In the genomic region with DNA sequence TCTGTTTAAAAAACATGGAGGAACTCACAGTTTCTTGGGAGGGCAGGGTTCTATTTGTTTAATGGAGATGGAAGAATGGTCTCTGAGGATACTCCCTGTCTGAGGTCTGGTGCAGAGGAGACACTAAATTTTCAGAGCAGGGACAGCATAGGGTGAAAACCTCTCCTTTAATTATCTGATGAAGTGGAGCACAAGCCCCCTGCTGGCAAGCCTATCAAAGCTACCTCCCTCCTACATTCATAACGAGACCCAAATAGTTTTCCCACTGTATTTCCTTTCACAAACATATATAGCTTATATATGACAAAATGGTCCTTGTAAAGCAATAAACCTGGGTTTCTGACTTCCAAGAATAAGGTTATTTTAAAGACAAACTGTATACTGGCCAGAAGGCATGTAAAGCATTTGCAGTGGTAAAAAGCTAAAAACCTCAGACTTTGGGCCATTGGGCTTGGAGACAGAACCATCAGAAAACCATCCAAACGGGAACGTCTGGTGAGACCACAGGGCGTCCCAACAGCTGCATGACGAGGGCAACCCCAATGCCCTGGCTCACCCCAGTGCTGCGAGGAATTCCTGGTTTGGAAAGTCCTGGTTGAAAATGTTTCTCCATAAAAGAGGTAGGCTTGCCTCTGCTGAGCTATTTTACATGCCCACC, we compare ENCODE assay signal across 1 cellular context.
TF ChIP-seq lines count a peak whose summit lies in the region.

No MANE protein-coding gene starts in this region.

TF ChIP-seq in GM12878, 131 proteins besides CTCF, POLR2A, EP300 and RAD21 (continued from another document):
- TF ChIP-seq, protein P1, sequence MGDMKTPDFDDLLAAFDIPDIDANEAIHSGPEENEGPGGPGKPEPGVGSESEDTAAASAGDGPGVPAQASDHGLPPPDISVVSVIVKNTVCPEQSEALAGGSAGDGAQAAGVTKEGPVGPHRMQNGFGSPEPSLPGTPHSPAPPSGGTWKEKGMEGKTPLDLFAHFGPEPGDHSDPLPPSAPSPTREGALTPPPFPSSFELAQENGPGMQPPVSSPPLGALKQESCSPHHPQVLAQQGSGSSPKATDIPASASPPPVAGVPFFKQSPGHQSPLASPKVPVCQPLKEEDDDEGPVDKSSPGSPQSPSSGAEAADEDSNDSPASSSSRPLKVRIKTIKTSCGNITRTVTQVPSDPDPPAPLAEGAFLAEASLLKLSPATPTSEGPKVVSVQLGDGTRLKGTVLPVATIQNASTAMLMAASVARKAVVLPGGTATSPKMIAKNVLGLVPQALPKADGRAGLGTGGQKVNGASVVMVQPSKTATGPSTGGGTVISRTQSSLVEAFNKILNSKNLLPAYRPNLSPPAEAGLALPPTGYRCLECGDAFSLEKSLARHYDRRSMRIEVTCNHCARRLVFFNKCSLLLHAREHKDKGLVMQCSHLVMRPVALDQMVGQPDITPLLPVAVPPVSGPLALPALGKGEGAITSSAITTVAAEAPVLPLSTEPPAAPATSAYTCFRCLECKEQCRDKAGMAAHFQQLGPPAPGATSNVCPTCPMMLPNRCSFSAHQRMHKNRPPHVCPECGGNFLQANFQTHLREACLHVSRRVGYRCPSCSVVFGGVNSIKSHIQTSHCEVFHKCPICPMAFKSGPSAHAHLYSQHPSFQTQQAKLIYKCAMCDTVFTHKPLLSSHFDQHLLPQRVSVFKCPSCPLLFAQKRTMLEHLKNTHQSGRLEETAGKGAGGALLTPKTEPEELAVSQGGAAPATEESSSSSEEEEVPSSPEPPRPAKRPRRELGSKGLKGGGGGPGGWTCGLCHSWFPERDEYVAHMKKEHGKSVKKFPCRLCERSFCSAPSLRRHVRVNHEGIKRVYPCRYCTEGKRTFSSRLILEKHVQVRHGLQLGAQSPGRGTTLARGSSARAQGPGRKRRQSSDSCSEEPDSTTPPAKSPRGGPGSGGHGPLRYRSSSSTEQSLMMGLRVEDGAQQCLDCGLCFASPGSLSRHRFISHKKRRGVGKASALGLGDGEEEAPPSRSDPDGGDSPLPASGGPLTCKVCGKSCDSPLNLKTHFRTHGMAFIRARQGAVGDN (IDR thresholded peaks at IDR 0.05), result no peak
- no peak for TF ChIP-seq EZH2 (IDR thresholded peaks at IDR 0.05; ENCODE audit: borderline replicate concordance, control insufficient read depth, low read depth, low read length)
- TF ChIP-seq HCFC1 (IDR thresholded peaks at IDR 0.05; ENCODE audit: low read length), result no peak
- TF ChIP-seq, protein P2, sequence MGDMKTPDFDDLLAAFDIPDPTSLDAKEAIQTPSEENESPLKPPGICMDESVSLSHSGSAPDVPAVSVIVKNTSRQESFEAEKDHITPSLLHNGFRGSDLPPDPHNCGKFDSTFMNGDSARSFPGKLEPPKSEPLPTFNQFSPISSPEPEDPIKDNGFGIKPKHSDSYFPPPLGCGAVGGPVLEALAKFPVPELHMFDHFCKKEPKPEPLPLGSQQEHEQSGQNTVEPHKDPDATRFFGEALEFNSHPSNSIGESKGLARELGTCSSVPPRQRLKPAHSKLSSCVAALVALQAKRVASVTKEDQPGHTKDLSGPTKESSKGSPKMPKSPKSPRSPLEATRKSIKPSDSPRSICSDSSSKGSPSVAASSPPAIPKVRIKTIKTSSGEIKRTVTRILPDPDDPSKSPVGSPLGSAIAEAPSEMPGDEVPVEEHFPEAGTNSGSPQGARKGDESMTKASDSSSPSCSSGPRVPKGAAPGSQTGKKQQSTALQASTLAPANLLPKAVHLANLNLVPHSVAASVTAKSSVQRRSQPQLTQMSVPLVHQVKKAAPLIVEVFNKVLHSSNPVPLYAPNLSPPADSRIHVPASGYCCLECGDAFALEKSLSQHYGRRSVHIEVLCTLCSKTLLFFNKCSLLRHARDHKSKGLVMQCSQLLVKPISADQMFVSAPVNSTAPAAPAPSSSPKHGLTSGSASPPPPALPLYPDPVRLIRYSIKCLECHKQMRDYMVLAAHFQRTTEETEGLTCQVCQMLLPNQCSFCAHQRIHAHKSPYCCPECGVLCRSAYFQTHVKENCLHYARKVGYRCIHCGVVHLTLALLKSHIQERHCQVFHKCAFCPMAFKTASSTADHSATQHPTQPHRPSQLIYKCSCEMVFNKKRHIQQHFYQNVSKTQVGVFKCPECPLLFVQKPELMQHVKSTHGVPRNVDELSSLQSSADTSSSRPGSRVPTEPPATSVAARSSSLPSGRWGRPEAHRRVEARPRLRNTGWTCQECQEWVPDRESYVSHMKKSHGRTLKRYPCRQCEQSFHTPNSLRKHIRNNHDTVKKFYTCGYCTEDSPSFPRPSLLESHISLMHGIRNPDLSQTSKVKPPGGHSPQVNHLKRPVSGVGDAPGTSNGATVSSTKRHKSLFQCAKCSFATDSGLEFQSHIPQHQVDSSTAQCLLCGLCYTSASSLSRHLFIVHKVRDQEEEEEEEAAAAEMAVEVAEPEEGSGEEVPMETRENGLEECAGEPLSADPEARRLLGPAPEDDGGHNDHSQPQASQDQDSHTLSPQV (IDR thresholded peaks at IDR 0.05), result no peak
- no peak for TF ChIP-seq PAX5 (IDR thresholded peaks at IDR 0.05; ENCODE audit: borderline replicate concordance, low read depth, low read length)
- TF ChIP-seq RFX5 (IDR thresholded peaks at IDR 0.05; ENCODE audit: low read depth, low read length), result no peak
- TF ChIP-seq, protein P3, sequence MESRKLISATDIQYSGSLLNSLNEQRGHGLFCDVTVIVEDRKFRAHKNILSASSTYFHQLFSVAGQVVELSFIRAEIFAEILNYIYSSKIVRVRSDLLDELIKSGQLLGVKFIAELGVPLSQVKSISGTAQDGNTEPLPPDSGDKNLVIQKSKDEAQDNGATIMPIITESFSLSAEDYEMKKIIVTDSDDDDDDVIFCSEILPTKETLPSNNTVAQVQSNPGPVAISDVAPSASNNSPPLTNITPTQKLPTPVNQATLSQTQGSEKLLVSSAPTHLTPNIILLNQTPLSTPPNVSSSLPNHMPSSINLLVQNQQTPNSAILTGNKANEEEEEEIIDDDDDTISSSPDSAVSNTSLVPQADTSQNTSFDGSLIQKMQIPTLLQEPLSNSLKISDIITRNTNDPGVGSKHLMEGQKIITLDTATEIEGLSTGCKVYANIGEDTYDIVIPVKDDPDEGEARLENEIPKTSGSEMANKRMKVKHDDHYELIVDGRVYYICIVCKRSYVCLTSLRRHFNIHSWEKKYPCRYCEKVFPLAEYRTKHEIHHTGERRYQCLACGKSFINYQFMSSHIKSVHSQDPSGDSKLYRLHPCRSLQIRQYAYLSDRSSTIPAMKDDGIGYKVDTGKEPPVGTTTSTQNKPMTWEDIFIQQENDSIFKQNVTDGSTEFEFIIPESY (IDR thresholded peaks at IDR 0.05), result no peak
- no peak for TF ChIP-seq BMI1 (IDR thresholded peaks at IDR 0.05; ENCODE audit: borderline replicate concordance)
- TF ChIP-seq KLF5 (IDR thresholded peaks at IDR 0.05; ENCODE audit: partially characterized antibody), result no peak
